ENCODE assay signal across 18 cellular contexts in genomic region chr10:6017781-6018354, GRCh38. TPM values are rescaled to one million over a fixed set of nuclear protein-coding genes. Genes with fewer than 3 reads are reported as not detected.
DNase-seq lines count a peak whose midpoint lies in the region; ATAC-seq, FAIRE-seq and TF ChIP-seq lines count a peak whose summit lies in the region.
"Had no signal": no experiment of that assay in that cellular context is flagged by ENCODE, and none has a peak within 500 bp of the region (broad histone marks: within the 10 kb centered on the region; RNA-seq: fewer than 3 reads in every experiment).

No MANE protein-coding gene starts in this region.

- POLR2A ChIA-PET in HepG2 (lab: Yijun Ruan, JAX): no interaction called here

- H3K9me3 ChIP-seq in liver (ENCODE audit: control insufficient read depth in 4 of 4, low read length in 3 of 4) (no peaks in the 10 kb centered on the region), HepG2 (ENCODE audit: low read length) (no peaks in the 10 kb centered on the region), esophagus muscularis mucosa (no peaks in the 10 kb centered on the region), mucosa of rectum (ENCODE audit: control insufficient read depth in 2 of 2, low read length in 2 of 2) (no peaks in the 10 kb centered on the region)

- TF ChIP-seq EP300 in HepG2 (IDR thresholded peaks at IDR 0.05; ENCODE audit: low read depth in 2 of 2, low read length in 2 of 2) (no peak), HepG2 (CRISPR knock-in tag; IDR thresholded peaks at IDR 0.05; ENCODE audit: borderline replicate concordance) (no peak), esophagus muscularis mucosa (IDR thresholded peaks at IDR 0.05) (no peak)

- no peak overlapping the region for H3K4me3 ChIP-seq in liver (ENCODE audit: low read depth in 1 of 3, low read length in 3 of 3)
- no peak overlapping the region for H3K4me3 ChIP-seq in HepG2 (replicated peaks in 1 of 3; ENCODE audit: insufficient read depth in 1 of 3, low read depth in 2 of 3, low read length in 3 of 3)
- no peak overlapping the region for H3K4me3 ChIP-seq in esophagus muscularis mucosa
- peak overlapping the region in 1 of 2 donors; percentile 13 for H3K4me3 ChIP-seq in mucosa of rectum (ENCODE audit: low read length in 2 of 2)

- H3K36me3 ChIP-seq in liver (ENCODE audit: control insufficient read depth in 4 of 4, insufficient read depth in 3 of 4, low read depth in 1 of 4, low read length in 3 of 4) (no peaks in the 10 kb centered on the region), HepG2 (replicated peaks in 1 of 2; ENCODE audit: control insufficient read depth in 1 of 2, insufficient read depth in 2 of 2, low read length in 2 of 2) (no peaks in the 10 kb centered on the region), esophagus muscularis mucosa (no peaks in the 10 kb centered on the region), mucosa of rectum (ENCODE audit: control insufficient read depth in 2 of 2, insufficient read depth in 2 of 2, low read length in 2 of 2) (no peaks in the 10 kb centered on the region)

- H3K9ac ChIP-seq in liver (ENCODE audit: low read depth in 1 of 2, low read length in 2 of 2): no peak overlapping the region
- no peak overlapping the region for H3K9ac ChIP-seq in HepG2 (ENCODE audit: insufficient read depth, low read depth, low read length)
- H3K9ac ChIP-seq in mucosa of rectum (ENCODE audit: low read depth in 1 of 2, low read length in 2 of 2): peak overlapping the region in 1 of 2 donors; percentile 14

- H3K27ac ChIP-seq in liver (ENCODE audit: low read depth in 1 of 2, low read length in 2 of 2) (peak overlapping the region; percentile 8 to 52), HepG2 (ENCODE audit: extremely low read length, insufficient read depth, low read length) (no peak overlapping the region), esophagus muscularis mucosa (replicated peaks in 1 of 4) (peak overlapping the region; percentile 7 to 56 (median 19)), mucosa of rectum (ENCODE audit: low read depth in 2 of 2, low read length in 2 of 2) (peak overlapping the region; percentile 11 to 76)

- BruUV-seq in HepG2 (replicated peaks; lab: Mats Ljungman, UMichigan): no TSS peak

- CTCF ChIA-PET in HepG2 (lab: Yijun Ruan, JAX; ENCODE audit: low intra/inter-chr PET ratio, low total read pairs): no interaction called here

- H3K27me3 ChIP-seq in liver (ENCODE audit: control insufficient read depth in 4 of 4, insufficient read depth in 4 of 4, low read length in 3 of 4): no peaks in the 10 kb centered on the region
- peaks cover 0 to 47% of the 10 kb centered on the region in 2 experiments for H3K27me3 ChIP-seq in HepG2 (ENCODE audit: control insufficient read depth in 1 of 2, insufficient read depth in 2 of 2, low read length in 2 of 2)
- no peaks in the 10 kb centered on the region for H3K27me3 ChIP-seq in esophagus muscularis mucosa
- H3K27me3 ChIP-seq in mucosa of rectum (ENCODE audit: control insufficient read depth in 2 of 2, insufficient read depth in 2 of 2, low read length in 2 of 2): no peaks in the 10 kb centered on the region

- intact Hi-C loops in HepG2 (cut with micrococcal nuclease; ENCODE audit: unreplicated experiment) (no loop called here), esophagus muscularis mucosa (cut with DNase I) (no loop called here)

- in situ Hi-C loops in HepG2 (cut with HindIII; ENCODE audit: extremely low pct_ligation_motif_present, low pct_unique_long_range_greater_than_20kb): no loop called here

- no peak for ATAC-seq in HepG2
- ATAC-seq: activated CD4-positive, CD25-positive, alpha-beta regulatory T cell treated with anti-CD3 and anti-CD28 coated beads, Interleukin-2, amount 50 U/mL, for 24 hours; stimulated activated naive CD8-positive, alpha-beta T cell treated with anti-CD3 and anti-CD28 coated beads, Interleukin-15, amount 100 ng/mL, for 72 hours had no signal

- FAIRE-seq in HepG2 (lab: Jason Lieb, UNC): no peak

- H3K4me2 ChIP-seq in HepG2 (ENCODE audit: low read depth, low read length): no peak overlapping the region

- no peak for TF ChIP-seq RAD21 in liver (IDR thresholded peaks at IDR 0.05)
- no peak for TF ChIP-seq RAD21 in HepG2 (CRISPR knock-in tag; IDR thresholded peaks at IDR 0.05)

- 83% methylated on average over 8 of the region's 8 CpGs for WGBS in liver
- 12% methylated on average over 7 of the region's 8 CpGs for WGBS in HepG2 (ENCODE audit: low lambda C conversion rate)
- WGBS in esophagus muscularis mucosa: 95% methylated on average over 6 of the region's 8 CpGs

- H3K79me2 ChIP-seq in HepG2 (ENCODE audit: insufficient read depth, low read length): no peaks in the 10 kb centered on the region

- TF ChIP-seq CTCF in liver (IDR thresholded peaks at IDR 0.05; ENCODE audit: low read depth, low read length, missing input control) (no peak), HepG2 (CRISPR knock-in tag; IDR thresholded peaks at IDR 0.05) (no peak), esophagus muscularis mucosa (IDR thresholded peaks at IDR 0.05) (no peak)

- TF ChIP-seq POLR2A in HepG2 (IDR thresholded peaks at IDR 0.05; ENCODE audit: insufficient read depth in 1 of 2, low read depth in 2 of 2, low read length in 2 of 2): no peak
- TF ChIP-seq POLR2A in esophagus muscularis mucosa (IDR thresholded peaks at IDR 0.05; ENCODE audit: low read depth): no peak

- DNase-seq in HepG2 (ENCODE audit: low spot score): no peak
- DNase-seq in esophagus muscularis mucosa (ENCODE audit: extremely low spot score): no peak
- DNase-seq in hypothalamus (lab: John Stamatoyannopoulos, UW): no peak
- no peak for DNase-seq in NCI-H1436 (lab: John Stamatoyannopoulos, UW)
- no peak for DNase-seq in DMS79 treated with DMSO at 0.1 percent for 48 hours (lab: John Stamatoyannopoulos, UW)
- DNase-seq: COR-L47; EL; GOT3; hippocampal formation; kidney glomerular epithelial cell; NCI-H1105 treated with DMSO at 0.1 percent for 48 hours; NCI-H524 treated with DMSO at 0.1 percent for 48 hours; stimulated activated CD4-positive, alpha-beta T cell treated with anti-CD3 and anti-CD28 coated beads, Interleukin-1b, Interleukin-23, amount 100 ng/mL, for 48 hours; stimulated activated naive CD8-positive, alpha-beta T cell treated with anti-CD3 and anti-CD28 coated beads, Interleukin-15, amount 100 ng/mL, for 72 hours had no signal

- H2AFZ ChIP-seq in HepG2 (ENCODE audit: low read length): no peak overlapping the region

- peaks cover 0 to 3% (median 0%) of the 10 kb centered on the region in 4 donors for H3K4me1 ChIP-seq in liver (ENCODE audit: control insufficient read depth in 4 of 4, insufficient read depth in 4 of 4, low read length in 3 of 4)
- no peaks in the 10 kb centered on the region for H3K4me1 ChIP-seq in HepG2 (ENCODE audit: insufficient read depth, low read length)
- peaks cover 0 to 4% (median 3%) of the 10 kb centered on the region in 4 donors for H3K4me1 ChIP-seq in esophagus muscularis mucosa
- H3K4me1 ChIP-seq in mucosa of rectum (ENCODE audit: control insufficient read depth in 2 of 2, insufficient read depth in 2 of 2, low read length in 2 of 2): peaks cover 11 to 16% of the 10 kb centered on the region in 2 donors

- H4K20me1 ChIP-seq in HepG2 (ENCODE audit: insufficient read depth, low read length): no peaks in the 10 kb centered on the region

RNA-seq across cellular contexts. Expression of gene IL15RA, which starts 40.5 kb away (rescaled TPM):
- total RNA-seq in liver: 1 to 10 TPM; 6.6 to 9.2 TPM
- polyA plus RNA-seq in liver: 10 to 100 TPM in 1 of 2 donors, 1 to 10 TPM in 1; 9.6 to 10.7 TPM
- 0.53 and 0.66 TPM in 2 replicates for total RNA-seq in HepG2 (2016; rRNA removed; fragmentation: Illumina TruSeq; extraction: Trizol)
- total RNA-seq in HepG2 (2016; cell fraction: cytosol; rRNA removed; fragmentation: Illumina TruSeq; extraction: Trizol; ENCODE audit: low read depth): 0.30 TPM in 1 of 2 replicates, not detected in the other
- 0.49 and 0.67 TPM in 2 replicates for total RNA-seq in HepG2 (2016; cell fraction: insoluble cytoplasmic fraction; rRNA removed; fragmentation: Illumina TruSeq; extraction: Trizol)
- 0.43 and 0.55 TPM in 2 replicates for total RNA-seq in HepG2 (2016; cell fraction: membrane; rRNA removed; fragmentation: Illumina TruSeq; extraction: Trizol)
- 0.37 TPM in 1 of 2 replicates, not detected in the other for total RNA-seq in HepG2 (2016; cell fraction: nucleus; rRNA removed; fragmentation: Illumina TruSeq; extraction: Trizol)
- polyA plus RNA-seq in HepG2 (2011; rRNA removed): 0.77 and 0.85 TPM in 2 replicates
- 0.39 and 0.58 TPM in 2 replicates for polyA plus RNA-seq in HepG2 (2011; cell fraction: cytosol; rRNA removed)
- 0.48 and 0.50 TPM in 2 replicates for polyA plus RNA-seq in HepG2 (2011; cell fraction: nucleus; rRNA removed)
- polyA plus RNA-seq in HepG2 (2012): 0.27 TPM in 1 of 2 replicates, not detected in the other
- polyA plus RNA-seq in HepG2 (2016; cell fraction: cytosol; fragmentation: Illumina TruSeq; extraction: Trizol; ENCODE audit: low read depth): 0.33 and 0.44 TPM in 2 replicates
- polyA plus RNA-seq in HepG2 (2016; cell fraction: insoluble cytoplasmic fraction; fragmentation: Illumina TruSeq; extraction: Trizol; ENCODE audit: low read depth): 0.43 and 0.53 TPM in 2 replicates
- polyA plus RNA-seq in HepG2 (2016; cell fraction: membrane; fragmentation: Illumina TruSeq; extraction: Trizol; ENCODE audit: low read depth): 0.45 and 0.56 TPM in 2 replicates
- 0.68 and 0.77 TPM in 2 replicates for polyA plus RNA-seq in HepG2 (2016; cell fraction: nucleus; fragmentation: Illumina TruSeq; extraction: Trizol; ENCODE audit: insufficient read depth, low read depth)
- 1.1 and 4.7 TPM in 2 replicates for polyA minus RNA-seq in HepG2 (2011; rRNA and poly(A)+ RNA removed; ENCODE audit: low replicate concordance)
- not detected in 2 replicates for polyA minus RNA-seq in HepG2 (2011; cell fraction: cytosol; rRNA and poly(A)+ RNA removed)
- polyA minus RNA-seq in HepG2 (2011; cell fraction: nucleus; rRNA and poly(A)+ RNA removed): not detected in 2 replicates
- 10 to 100 TPM; 19.5 to 30.1 (median 24.2) TPM for total RNA-seq in esophagus muscularis mucosa

RNA-seq across cellular contexts. Expression of gene IL2RA, which starts 44.3 kb away (rescaled TPM):
- total RNA-seq in liver (1 to 10 TPM in 1 of 2 donors, not detected in 1; 1.6 TPM), HepG2 (2016; rRNA removed; fragmentation: Illumina TruSeq; extraction: Trizol) (not detected in 2 replicates), esophagus muscularis mucosa (10 to 100 TPM in 1 of 4 donors, 1 to 10 TPM in 1, under 1 TPM in 2; 0.39 to 17.4 (median 1.1) TPM)
- polyA plus RNA-seq in liver (under 1 TPM in 1 of 2 donors, not detected in 1; 0.46 TPM), HepG2 (2011; rRNA removed) (not detected in 2 replicates)
- not detected in 2 replicates for total RNA-seq in HepG2 (2016; cell fraction: cytosol; rRNA removed; fragmentation: Illumina TruSeq; extraction: Trizol; ENCODE audit: low read depth)
- not detected in 2 replicates for total RNA-seq in HepG2 (2016; cell fraction: insoluble cytoplasmic fraction; rRNA removed; fragmentation: Illumina TruSeq; extraction: Trizol)
- total RNA-seq in HepG2 (2016; cell fraction: membrane; rRNA removed; fragmentation: Illumina TruSeq; extraction: Trizol): not detected in 2 replicates
- total RNA-seq in HepG2 (2016; cell fraction: nucleus; rRNA removed; fragmentation: Illumina TruSeq; extraction: Trizol): not detected in 2 replicates
- polyA plus RNA-seq in HepG2 (2011; cell fraction: cytosol; rRNA removed): not detected in 2 replicates
- polyA plus RNA-seq in HepG2 (2011; cell fraction: nucleus; rRNA removed): not detected in 2 replicates
- polyA plus RNA-seq in HepG2 (2012): not detected in 2 replicates
- polyA plus RNA-seq in HepG2 (2016; cell fraction: cytosol; fragmentation: Illumina TruSeq; extraction: Trizol; ENCODE audit: low read depth): not detected in 2 replicates
- not detected in 2 replicates for polyA plus RNA-seq in HepG2 (2016; cell fraction: insoluble cytoplasmic fraction; fragmentation: Illumina TruSeq; extraction: Trizol; ENCODE audit: low read depth)
- not detected in 2 replicates for polyA plus RNA-seq in HepG2 (2016; cell fraction: membrane; fragmentation: Illumina TruSeq; extraction: Trizol; ENCODE audit: low read depth)
- not detected in 2 replicates for polyA plus RNA-seq in HepG2 (2016; cell fraction: nucleus; fragmentation: Illumina TruSeq; extraction: Trizol; ENCODE audit: insufficient read depth, low read depth)
- not detected in 2 replicates for polyA minus RNA-seq in HepG2 (2011; rRNA and poly(A)+ RNA removed; ENCODE audit: low replicate concordance)
- not detected in 2 replicates for polyA minus RNA-seq in HepG2 (2011; cell fraction: cytosol; rRNA and poly(A)+ RNA removed)
- polyA minus RNA-seq in HepG2 (2011; cell fraction: nucleus; rRNA and poly(A)+ RNA removed): not detected in 2 replicates
- total RNA-seq: osteocyte had no signal
